Comparison of ENCODE assay signal across 19 cellular contexts in genomic region chr1:30253361-30253760, GRCh38.
"Had no signal": no experiment of that assay in that cellular context is flagged by ENCODE, and none has a peak within 500 bp of the region (broad histone marks: within the 10 kb centered on the region; RNA-seq: fewer than 3 reads in every experiment).

No MANE protein-coding gene starts in this region.

- H3K27me3 ChIP-seq: colonic mucosa had no signal

- H3K4me3 Mint-ChIP-seq: mesothelial cell of epicardium had no signal

- H3K4me3 ChIP-seq: colonic mucosa, dorsolateral prefrontal cortex, esophagus muscularis mucosa, heart right ventricle, left lung, lower lobe of right lung, mucosa of descending colon had no signal

- H3K27ac Mint-ChIP-seq: mesothelial cell of epicardium had no signal

- DNase-seq: colonic mucosa; cortex of kidney; dermis blood vessel endothelial cell; dorsolateral prefrontal cortex; effector CD4-positive, alpha-beta T cell; effector memory CD4-positive, alpha-beta T cell; foreskin keratinocyte; glutamatergic neuron; head of caudate nucleus; heart right ventricle; hippocampal formation; left cardiac atrium; left lung; left ventricle myocardium superior; lower lobe of right lung; mesenchymal stem cell; mucosa of descending colon had no signal

- ATAC-seq: foreskin keratinocyte, heart right ventricle, left cardiac atrium, left lung, left ventricle myocardium superior, lower lobe of right lung, mucosa of descending colon had no signal

- H3K9me3 Mint-ChIP-seq: mesothelial cell of epicardium had no signal

- H3K4me1 ChIP-seq: colonic mucosa, esophagus muscularis mucosa, foreskin keratinocyte, heart right ventricle, left lung, lower lobe of right lung had no signal

- H3K36me3 Mint-ChIP-seq: mesothelial cell of epicardium had no signal

- H3K36me3 ChIP-seq: colonic mucosa, esophagus muscularis mucosa, heart right ventricle, left lung, lower lobe of right lung had no signal

- H3K27ac ChIP-seq: colonic mucosa, dorsolateral prefrontal cortex, esophagus muscularis mucosa, foreskin keratinocyte, heart right ventricle, left lung, lower lobe of right lung had no signal

- H3K9me3 ChIP-seq: colonic mucosa, esophagus muscularis mucosa, heart right ventricle, left lung, lower lobe of right lung, mucosa of descending colon had no signal
